In the genomic region with DNA sequence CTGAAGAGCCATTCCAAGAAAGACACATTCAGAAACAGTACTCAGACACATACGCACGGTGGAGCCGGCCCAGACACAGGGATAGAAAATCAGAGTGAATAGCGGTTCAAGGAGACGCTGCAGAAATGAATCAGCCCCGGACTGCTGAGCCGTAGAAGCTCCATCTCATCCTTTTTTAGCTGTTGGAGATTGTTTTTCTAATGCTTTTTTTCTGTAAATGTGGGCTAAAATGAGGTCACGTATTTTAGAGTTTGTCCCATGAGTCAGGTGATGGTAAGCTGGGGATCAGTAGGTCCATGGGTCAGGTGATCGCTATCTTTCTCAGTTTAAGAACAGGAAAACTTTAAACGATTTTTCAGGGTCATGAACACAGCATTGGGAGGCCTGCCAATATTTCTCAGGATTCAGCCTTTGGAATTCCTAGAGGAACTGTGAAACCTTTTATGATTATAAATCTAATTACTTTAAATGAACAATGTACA, we compare ENCODE assay signal across 1 cellular context.
TF ChIP-seq lines count a peak whose summit lies in the region.

No MANE protein-coding gene starts in this region.

TF ChIP-seq in HepG2, 621 proteins besides CTCF, POLR2A, EP300 and RAD21 (continued from another document and continues in another):
- TF ChIP-seq, protein P1, sequence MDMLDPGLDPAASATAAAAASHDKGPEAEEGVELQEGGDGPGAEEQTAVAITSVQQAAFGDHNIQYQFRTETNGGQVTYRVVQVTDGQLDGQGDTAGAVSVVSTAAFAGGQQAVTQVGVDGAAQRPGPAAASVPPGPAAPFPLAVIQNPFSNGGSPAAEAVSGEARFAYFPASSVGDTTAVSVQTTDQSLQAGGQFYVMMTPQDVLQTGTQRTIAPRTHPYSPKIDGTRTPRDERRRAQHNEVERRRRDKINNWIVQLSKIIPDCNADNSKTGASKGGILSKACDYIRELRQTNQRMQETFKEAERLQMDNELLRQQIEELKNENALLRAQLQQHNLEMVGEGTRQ (IDR thresholded peaks at IDR 0.05; ENCODE audit: low read depth, low read length), result peak; percentile 76
- TF ChIP-seq, protein P1 (CRISPR knock-in tag; IDR thresholded peaks at IDR 0.05; ENCODE audit: borderline replicate concordance), result peak; percentile 78; the same call in 1 of the 2 replicates
- TF ChIP-seq MED8 (CRISPR knock-in tag; IDR thresholded peaks at IDR 0.05; ENCODE audit: insufficient replicate concordance) (no peak), CBX1 (IDR thresholded peaks at IDR 0.05; ENCODE audit: low read depth) (no peak), ADNP (CRISPR knock-in tag; IDR thresholded peaks at IDR 0.05) (no peak), SRF (IDR thresholded peaks at IDR 0.05; ENCODE audit: low read depth, low read length) (no peak), ZNF224 (CRISPR knock-in tag; IDR thresholded peaks at IDR 0.05) (no peak), FOXP1 (IDR thresholded peaks at IDR 0.05) (no peak), FOXP1 (CRISPR knock-in tag; IDR thresholded peaks at IDR 0.05) (peak; percentile 3; the same call in 1 of the 2 replicates), RAD51 (IDR thresholded peaks at IDR 0.05; ENCODE audit: borderline replicate concordance) (peak; percentile 73), GATA4 (IDR thresholded peaks at IDR 0.05; ENCODE audit: borderline replicate concordance, low read depth) (no peak), RXRB (CRISPR knock-in tag; IDR thresholded peaks at IDR 0.05; ENCODE audit: borderline replicate concordance) (peak; percentile 70), HMG20A (CRISPR knock-in tag; IDR thresholded peaks at IDR 0.05; ENCODE audit: borderline replicate concordance) (peak; percentile 27; the same call in 1 of the 2 replicates), NCOA2 (CRISPR knock-in tag; IDR thresholded peaks at IDR 0.05) (peak; percentile 42; the same call in 1 of the 2 replicates), RBM22 (optimal IDR thresholded peaks at IDR 0.05; ENCODE audit: low read length) (peak; percentile 50), SNRNP70 (IDR thresholded peaks at IDR 0.05; ENCODE audit: low read depth, low read length) (no peak), GATAD2A (CRISPR knock-in tag; IDR thresholded peaks at IDR 0.05) (peak; percentile 31; the same call in 1 of the 2 replicates), RARA (CRISPR knock-in tag; IDR thresholded peaks at IDR 0.05) (peak; percentile 85), ZNF207 (IDR thresholded peaks at IDR 0.05; ENCODE audit: borderline replicate concordance) (no peak), ZNF878 (CRISPR knock-in tag; IDR thresholded peaks at IDR 0.05) (0 out of 2 replicates have a peak, but pooled peaks have one; percentile 21), ZMYM4 (CRISPR knock-in tag; IDR thresholded peaks at IDR 0.05) (peak; percentile 77), NFE2L1 (CRISPR knock-in tag; IDR thresholded peaks at IDR 0.05; ENCODE audit: borderline replicate concordance) (no peak), MEF2D (CRISPR knock-in tag; IDR thresholded peaks at IDR 0.05) (0 out of 2 replicates have a peak, but pooled peaks have one; percentile 26), ZNF605 (CRISPR knock-in tag; IDR thresholded peaks at IDR 0.05) (no peak), PRMT3 (CRISPR knock-in tag; IDR thresholded peaks at IDR 0.05; ENCODE audit: borderline replicate concordance, low read depth) (no peak), ZNF136 (CRISPR knock-in tag; IDR thresholded peaks at IDR 0.05; ENCODE audit: low read depth) (peak; percentile 54; the same call in 1 of the 2 replicates), NFIC (IDR thresholded peaks at IDR 0.05; ENCODE audit: low read length) (peak; percentile 50; the same call in 1 of the 2 replicates)
- TF ChIP-seq, protein P2, sequence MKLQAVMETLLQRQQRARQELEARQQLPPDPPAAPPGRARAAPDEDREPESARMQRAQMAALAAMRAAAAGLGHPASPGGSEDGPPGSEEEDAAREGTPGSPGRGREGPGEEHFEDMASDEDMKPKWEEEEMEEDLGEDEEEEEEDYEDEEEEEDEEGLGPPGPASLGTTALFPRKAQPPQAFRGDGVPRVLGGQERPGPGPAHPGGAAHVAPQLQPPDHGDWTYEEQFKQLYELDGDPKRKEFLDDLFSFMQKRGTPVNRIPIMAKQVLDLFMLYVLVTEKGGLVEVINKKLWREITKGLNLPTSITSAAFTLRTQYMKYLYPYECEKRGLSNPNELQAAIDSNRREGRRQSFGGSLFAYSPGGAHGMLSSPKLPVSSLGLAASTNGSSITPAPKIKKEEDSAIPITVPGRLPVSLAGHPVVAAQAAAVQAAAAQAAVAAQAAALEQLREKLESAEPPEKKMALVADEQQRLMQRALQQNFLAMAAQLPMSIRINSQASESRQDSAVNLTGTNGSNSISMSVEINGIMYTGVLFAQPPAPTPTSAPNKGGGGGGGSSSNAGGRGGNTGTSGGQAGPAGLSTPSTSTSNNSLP (IDR thresholded peaks at IDR 0.05; ENCODE audit: low read depth, low read length), result no peak
- TF ChIP-seq, protein P3, sequence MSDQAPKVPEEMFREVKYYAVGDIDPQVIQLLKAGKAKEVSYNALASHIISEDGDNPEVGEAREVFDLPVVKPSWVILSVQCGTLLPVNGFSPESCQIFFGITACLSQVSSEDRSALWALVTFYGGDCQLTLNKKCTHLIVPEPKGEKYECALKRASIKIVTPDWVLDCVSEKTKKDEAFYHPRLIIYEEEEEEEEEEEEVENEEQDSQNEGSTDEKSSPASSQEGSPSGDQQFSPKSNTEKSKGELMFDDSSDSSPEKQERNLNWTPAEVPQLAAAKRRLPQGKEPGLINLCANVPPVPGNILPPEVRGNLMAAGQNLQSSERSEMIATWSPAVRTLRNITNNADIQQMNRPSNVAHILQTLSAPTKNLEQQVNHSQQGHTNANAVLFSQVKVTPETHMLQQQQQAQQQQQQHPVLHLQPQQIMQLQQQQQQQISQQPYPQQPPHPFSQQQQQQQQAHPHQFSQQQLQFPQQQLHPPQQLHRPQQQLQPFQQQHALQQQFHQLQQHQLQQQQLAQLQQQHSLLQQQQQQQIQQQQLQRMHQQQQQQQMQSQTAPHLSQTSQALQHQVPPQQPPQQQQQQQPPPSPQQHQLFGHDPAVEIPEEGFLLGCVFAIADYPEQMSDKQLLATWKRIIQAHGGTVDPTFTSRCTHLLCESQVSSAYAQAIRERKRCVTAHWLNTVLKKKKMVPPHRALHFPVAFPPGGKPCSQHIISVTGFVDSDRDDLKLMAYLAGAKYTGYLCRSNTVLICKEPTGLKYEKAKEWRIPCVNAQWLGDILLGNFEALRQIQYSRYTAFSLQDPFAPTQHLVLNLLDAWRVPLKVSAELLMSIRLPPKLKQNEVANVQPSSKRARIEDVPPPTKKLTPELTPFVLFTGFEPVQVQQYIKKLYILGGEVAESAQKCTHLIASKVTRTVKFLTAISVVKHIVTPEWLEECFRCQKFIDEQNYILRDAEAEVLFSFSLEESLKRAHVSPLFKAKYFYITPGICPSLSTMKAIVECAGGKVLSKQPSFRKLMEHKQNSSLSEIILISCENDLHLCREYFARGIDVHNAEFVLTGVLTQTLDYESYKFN (CRISPR knock-in tag; conservative IDR thresholded peaks at IDR 0.05), result peak; percentile 76
- TF ChIP-seq, protein P4, sequence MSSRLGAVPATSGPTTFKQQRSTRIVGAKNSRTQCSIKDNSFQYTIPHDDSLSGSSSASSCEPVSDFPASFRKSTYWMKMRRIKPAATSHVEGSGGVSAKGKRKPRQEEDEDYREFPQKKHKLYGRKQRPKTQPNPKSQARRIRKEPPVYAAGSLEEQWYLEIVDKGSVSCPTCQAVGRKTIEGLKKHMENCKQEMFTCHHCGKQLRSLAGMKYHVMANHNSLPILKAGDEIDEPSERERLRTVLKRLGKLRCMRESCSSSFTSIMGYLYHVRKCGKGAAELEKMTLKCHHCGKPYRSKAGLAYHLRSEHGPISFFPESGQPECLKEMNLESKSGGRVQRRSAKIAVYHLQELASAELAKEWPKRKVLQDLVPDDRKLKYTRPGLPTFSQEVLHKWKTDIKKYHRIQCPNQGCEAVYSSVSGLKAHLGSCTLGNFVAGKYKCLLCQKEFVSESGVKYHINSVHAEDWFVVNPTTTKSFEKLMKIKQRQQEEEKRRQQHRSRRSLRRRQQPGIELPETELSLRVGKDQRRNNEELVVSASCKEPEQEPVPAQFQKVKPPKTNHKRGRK (CRISPR knock-in tag; IDR thresholded peaks at IDR 0.05), result no peak
- TF ChIP-seq, protein P5, sequence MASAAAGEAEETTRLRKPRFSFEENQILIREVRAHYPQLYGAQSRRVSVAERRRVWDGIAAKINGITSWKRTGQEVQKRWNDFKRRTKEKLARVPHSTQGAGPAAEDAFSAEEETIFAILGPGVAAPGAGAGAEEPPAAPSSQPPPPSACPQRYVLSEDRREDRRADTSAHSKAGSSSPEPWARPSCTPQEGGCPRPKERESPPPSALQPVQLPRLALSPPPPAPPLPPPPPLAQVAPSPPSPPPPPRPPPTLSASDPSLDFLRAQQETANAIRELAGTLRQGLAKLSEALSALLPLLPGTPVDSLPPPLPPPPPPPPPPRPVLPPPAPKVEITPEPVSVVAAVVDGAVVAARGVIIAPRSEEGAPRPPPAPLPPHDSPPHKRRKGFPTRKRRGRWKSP (CRISPR knock-in tag; IDR thresholded peaks at IDR 0.05), result no peak
- TF ChIP-seq, protein P6, sequence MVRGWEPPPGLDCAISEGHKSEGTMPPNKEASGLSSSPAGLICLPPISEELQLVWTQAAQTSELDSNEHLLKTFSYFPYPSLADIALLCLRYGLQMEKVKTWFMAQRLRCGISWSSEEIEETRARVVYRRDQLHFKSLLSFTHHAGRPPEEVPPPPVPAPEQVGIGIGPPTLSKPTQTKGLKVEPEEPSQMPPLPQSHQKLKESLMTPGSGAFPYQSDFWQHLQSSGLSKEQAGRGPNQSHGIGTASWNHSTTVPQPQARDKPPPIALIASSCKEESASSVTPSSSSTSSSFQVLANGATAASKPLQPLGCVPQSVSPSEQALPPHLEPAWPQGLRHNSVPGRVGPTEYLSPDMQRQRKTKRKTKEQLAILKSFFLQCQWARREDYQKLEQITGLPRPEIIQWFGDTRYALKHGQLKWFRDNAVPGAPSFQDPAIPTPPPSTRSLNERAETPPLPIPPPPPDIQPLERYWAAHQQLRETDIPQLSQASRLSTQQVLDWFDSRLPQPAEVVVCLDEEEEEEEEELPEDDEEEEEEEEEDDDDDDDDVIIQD (CRISPR knock-in tag; IDR thresholded peaks at IDR 0.05; ENCODE audit: low read depth), result peak; percentile 98
- TF ChIP-seq, protein P7, sequence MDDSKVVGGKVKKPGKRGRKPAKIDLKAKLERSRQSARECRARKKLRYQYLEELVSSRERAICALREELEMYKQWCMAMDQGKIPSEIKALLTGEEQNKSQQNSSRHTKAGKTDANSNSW (CRISPR knock-in tag; IDR thresholded peaks at IDR 0.05; ENCODE audit: borderline replicate concordance), result no peak
- TF ChIP-seq, protein P8, sequence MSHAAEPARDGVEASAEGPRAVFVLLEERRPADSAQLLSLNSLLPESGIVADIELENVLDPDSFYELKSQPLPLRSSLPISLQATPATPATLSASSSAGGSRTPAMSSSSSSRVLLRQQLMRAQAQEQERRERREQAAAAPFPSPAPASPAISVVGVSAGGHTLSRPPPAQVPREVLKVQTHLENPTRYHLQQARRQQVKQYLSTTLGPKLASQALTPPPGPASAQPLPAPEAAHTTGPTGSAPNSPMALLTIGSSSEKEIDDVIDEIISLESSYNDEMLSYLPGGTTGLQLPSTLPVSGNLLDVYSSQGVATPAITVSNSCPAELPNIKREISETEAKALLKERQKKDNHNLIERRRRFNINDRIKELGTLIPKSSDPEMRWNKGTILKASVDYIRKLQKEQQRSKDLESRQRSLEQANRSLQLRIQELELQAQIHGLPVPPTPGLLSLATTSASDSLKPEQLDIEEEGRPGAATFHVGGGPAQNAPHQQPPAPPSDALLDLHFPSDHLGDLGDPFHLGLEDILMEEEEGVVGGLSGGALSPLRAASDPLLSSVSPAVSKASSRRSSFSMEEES (CRISPR knock-in tag; IDR thresholded peaks at IDR 0.05), result peak; percentile 94
- TF ChIP-seq, protein P9, sequence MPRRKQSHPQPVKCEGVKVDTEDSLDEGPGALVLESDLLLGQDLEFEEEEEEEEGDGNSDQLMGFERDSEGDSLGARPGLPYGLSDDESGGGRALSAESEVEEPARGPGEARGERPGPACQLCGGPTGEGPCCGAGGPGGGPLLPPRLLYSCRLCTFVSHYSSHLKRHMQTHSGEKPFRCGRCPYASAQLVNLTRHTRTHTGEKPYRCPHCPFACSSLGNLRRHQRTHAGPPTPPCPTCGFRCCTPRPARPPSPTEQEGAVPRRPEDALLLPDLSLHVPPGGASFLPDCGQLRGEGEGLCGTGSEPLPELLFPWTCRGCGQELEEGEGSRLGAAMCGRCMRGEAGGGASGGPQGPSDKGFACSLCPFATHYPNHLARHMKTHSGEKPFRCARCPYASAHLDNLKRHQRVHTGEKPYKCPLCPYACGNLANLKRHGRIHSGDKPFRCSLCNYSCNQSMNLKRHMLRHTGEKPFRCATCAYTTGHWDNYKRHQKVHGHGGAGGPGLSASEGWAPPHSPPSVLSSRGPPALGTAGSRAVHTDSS (CRISPR knock-in tag; conservative IDR thresholded peaks at IDR 0.05), result no peak
- TF ChIP-seq, protein P10, sequence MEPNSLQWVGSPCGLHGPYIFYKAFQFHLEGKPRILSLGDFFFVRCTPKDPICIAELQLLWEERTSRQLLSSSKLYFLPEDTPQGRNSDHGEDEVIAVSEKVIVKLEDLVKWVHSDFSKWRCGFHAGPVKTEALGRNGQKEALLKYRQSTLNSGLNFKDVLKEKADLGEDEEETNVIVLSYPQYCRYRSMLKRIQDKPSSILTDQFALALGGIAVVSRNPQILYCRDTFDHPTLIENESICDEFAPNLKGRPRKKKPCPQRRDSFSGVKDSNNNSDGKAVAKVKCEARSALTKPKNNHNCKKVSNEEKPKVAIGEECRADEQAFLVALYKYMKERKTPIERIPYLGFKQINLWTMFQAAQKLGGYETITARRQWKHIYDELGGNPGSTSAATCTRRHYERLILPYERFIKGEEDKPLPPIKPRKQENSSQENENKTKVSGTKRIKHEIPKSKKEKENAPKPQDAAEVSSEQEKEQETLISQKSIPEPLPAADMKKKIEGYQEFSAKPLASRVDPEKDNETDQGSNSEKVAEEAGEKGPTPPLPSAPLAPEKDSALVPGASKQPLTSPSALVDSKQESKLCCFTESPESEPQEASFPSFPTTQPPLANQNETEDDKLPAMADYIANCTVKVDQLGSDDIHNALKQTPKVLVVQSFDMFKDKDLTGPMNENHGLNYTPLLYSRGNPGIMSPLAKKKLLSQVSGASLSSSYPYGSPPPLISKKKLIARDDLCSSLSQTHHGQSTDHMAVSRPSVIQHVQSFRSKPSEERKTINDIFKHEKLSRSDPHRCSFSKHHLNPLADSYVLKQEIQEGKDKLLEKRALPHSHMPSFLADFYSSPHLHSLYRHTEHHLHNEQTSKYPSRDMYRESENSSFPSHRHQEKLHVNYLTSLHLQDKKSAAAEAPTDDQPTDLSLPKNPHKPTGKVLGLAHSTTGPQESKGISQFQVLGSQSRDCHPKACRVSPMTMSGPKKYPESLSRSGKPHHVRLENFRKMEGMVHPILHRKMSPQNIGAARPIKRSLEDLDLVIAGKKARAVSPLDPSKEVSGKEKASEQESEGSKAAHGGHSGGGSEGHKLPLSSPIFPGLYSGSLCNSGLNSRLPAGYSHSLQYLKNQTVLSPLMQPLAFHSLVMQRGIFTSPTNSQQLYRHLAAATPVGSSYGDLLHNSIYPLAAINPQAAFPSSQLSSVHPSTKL (CRISPR knock-in tag; IDR thresholded peaks at IDR 0.05), result peak; percentile 85
- TF ChIP-seq, protein P11, sequence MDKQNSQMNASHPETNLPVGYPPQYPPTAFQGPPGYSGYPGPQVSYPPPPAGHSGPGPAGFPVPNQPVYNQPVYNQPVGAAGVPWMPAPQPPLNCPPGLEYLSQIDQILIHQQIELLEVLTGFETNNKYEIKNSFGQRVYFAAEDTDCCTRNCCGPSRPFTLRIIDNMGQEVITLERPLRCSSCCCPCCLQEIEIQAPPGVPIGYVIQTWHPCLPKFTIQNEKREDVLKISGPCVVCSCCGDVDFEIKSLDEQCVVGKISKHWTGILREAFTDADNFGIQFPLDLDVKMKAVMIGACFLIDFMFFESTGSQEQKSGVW (CRISPR knock-in tag; IDR thresholded peaks at IDR 0.05; ENCODE audit: borderline replicate concordance), result no peak
